Comparison of ENCODE assay signal across 1 cellular context in the genomic region with DNA sequence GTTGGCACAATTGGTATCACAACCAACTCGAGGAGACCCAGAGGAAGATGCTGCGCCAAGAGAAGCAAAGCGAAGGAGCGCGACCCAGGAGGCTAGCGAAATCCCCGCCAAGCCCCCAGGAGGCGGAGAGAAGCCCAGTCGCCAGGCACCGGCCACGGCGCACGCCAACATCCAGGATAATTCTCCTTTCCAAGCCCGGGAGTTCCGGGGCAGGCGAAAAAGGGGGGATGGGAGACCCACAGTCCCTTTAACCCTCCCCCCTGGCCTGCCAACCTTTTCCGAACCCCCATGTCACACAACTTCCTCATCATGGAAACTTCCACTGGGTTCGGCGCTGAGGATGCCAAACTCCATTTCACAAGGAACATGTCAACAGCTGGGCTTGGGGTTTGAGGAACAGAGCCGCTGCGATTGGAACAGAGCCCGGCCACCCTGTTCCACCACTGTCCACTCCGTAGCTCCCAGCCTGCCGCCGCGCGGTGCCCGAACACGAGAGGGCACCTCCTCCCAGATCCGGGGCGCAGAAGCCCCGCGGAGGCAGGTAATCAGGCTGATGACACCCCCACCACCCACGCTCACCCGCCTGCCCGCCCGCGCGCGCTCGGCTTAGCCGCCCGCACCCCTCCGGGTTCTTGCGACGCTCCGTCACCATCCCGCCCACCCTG.
TF ChIP-seq lines count a peak whose summit lies in the region.

No MANE protein-coding gene starts in this region.

TF ChIP-seq in HEK293, 187 proteins besides CTCF, POLR2A, EP300 and RAD21 (continued from another document and continues in another):
- TF ChIP-seq, protein P1, sequence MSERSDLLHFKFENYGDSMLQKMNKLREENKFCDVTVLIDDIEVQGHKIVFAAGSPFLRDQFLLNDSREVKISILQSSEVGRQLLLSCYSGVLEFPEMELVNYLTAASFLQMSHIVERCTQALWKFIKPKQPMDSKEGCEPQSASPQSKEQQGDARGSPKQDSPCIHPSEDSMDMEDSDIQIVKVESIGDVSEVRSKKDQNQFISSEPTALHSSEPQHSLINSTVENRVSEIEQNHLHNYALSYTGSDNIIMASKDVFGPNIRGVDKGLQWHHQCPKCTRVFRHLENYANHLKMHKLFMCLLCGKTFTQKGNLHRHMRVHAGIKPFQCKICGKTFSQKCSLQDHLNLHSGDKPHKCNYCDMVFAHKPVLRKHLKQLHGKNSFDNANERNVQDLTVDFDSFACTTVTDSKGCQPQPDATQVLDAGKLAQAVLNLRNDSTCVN (tag by site-specific recombination; optimal IDR thresholded peaks at IDR 0.05) = peak; percentile 92
- no peak for TF ChIP-seq ZNF776 (tag by site-specific recombination; IDR thresholded peaks at IDR 0.05; ENCODE audit: borderline replicate concordance)
- TF ChIP-seq FEZF1 (tag by site-specific recombination; IDR thresholded peaks at IDR 0.05) = no peak
- TF ChIP-seq ZFP69B (tag by site-specific recombination; IDR thresholded peaks at IDR 0.05) = 0 out of 2 replicates have a peak, but pooled peaks have one; percentile 27
- no peak for TF ChIP-seq ZNF433 (tag by site-specific recombination; IDR thresholded peaks at IDR 0.05; ENCODE audit: low read depth)
- no peak; the same call in 1 of the 2 replicates for TF ChIP-seq BCL11B (tag by site-specific recombination; IDR thresholded peaks at IDR 0.05; ENCODE audit: low read depth)
- no peak for TF ChIP-seq ZNF416 (tag by site-specific recombination; IDR thresholded peaks at IDR 0.05)
- TF ChIP-seq ZBTB7A (tag by site-specific recombination; IDR thresholded peaks at IDR 0.05; ENCODE audit: low read depth) = peak; percentile 48; the same call in 1 of the 2 replicates
- no peak for TF ChIP-seq ZFP3 (tag by site-specific recombination; IDR thresholded peaks at IDR 0.05; ENCODE audit: low read depth)
- TF ChIP-seq SCRT2 (tag by site-specific recombination; IDR thresholded peaks at IDR 0.05) = peak; percentile 66
- TF ChIP-seq ZNF426 (tag by site-specific recombination; IDR thresholded peaks at IDR 0.05) = no peak
- no peak for TF ChIP-seq SALL2 (tag by site-specific recombination; IDR thresholded peaks at IDR 0.05; ENCODE audit: borderline replicate concordance)
- no peak for TF ChIP-seq ZNF157 (tag by site-specific recombination; IDR thresholded peaks at IDR 0.05)
- TF ChIP-seq ZNF335 (tag by site-specific recombination; conservative IDR thresholded peaks at IDR 0.05) = peak; percentile 82
- TF ChIP-seq WT1 (tag by site-specific recombination; IDR thresholded peaks at IDR 0.05) = no peak
- no peak for TF ChIP-seq KLF8 (tag by site-specific recombination; IDR thresholded peaks at IDR 0.05)
- no peak for TF ChIP-seq ZNF274 (IDR thresholded peaks at IDR 0.05; ENCODE audit: low read length)
- TF ChIP-seq ZNF274 (tag by site-specific recombination; IDR thresholded peaks at IDR 0.05; ENCODE audit: borderline replicate concordance) = no peak
- TF ChIP-seq, protein P2, sequence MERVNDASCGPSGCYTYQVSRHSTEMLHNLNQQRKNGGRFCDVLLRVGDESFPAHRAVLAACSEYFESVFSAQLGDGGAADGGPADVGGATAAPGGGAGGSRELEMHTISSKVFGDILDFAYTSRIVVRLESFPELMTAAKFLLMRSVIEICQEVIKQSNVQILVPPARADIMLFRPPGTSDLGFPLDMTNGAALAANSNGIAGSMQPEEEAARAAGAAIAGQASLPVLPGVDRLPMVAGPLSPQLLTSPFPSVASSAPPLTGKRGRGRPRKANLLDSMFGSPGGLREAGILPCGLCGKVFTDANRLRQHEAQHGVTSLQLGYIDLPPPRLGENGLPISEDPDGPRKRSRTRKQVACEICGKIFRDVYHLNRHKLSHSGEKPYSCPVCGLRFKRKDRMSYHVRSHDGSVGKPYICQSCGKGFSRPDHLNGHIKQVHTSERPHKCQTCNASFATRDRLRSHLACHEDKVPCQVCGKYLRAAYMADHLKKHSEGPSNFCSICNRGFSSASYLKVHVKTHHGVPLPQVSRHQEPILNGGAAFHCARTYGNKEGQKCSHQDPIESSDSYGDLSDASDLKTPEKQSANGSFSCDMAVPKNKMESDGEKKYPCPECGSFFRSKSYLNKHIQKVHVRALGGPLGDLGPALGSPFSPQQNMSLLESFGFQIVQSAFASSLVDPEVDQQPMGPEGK (tag by site-specific recombination; IDR thresholded peaks at IDR 0.05) = peak; percentile 61
- TF ChIP-seq ZNF221 (tag by site-specific recombination; IDR thresholded peaks at IDR 0.05; ENCODE audit: borderline replicate concordance) = no peak
- no peak for TF ChIP-seq ZNF624 (tag by site-specific recombination; IDR thresholded peaks at IDR 0.05)
- no peak for TF ChIP-seq OSR2 (tag by site-specific recombination; IDR thresholded peaks at IDR 0.05)
- TF ChIP-seq, protein P3, sequence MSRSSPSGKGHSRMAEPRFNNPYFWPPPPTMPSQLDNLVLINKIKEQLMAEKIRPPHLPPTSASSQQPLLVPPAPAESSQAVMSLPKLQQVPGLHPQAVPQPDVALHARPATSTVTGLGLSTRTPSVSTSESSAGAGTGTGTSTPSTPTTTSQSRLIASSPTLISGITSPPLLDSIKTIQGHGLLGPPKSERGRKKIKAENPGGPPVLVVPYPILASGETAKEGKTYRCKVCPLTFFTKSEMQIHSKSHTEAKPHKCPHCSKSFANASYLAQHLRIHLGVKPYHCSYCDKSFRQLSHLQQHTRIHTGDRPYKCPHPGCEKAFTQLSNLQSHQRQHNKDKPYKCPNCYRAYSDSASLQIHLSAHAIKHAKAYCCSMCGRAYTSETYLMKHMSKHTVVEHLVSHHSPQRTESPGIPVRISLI (tag by site-specific recombination; IDR thresholded peaks at IDR 0.05) = no peak
- TF ChIP-seq ZBTB8A (tag by site-specific recombination; IDR thresholded peaks at IDR 0.05) = no peak
- no peak for TF ChIP-seq MYNN (tag by site-specific recombination; IDR thresholded peaks at IDR 0.05; ENCODE audit: borderline replicate concordance)
- TF ChIP-seq, protein P4, sequence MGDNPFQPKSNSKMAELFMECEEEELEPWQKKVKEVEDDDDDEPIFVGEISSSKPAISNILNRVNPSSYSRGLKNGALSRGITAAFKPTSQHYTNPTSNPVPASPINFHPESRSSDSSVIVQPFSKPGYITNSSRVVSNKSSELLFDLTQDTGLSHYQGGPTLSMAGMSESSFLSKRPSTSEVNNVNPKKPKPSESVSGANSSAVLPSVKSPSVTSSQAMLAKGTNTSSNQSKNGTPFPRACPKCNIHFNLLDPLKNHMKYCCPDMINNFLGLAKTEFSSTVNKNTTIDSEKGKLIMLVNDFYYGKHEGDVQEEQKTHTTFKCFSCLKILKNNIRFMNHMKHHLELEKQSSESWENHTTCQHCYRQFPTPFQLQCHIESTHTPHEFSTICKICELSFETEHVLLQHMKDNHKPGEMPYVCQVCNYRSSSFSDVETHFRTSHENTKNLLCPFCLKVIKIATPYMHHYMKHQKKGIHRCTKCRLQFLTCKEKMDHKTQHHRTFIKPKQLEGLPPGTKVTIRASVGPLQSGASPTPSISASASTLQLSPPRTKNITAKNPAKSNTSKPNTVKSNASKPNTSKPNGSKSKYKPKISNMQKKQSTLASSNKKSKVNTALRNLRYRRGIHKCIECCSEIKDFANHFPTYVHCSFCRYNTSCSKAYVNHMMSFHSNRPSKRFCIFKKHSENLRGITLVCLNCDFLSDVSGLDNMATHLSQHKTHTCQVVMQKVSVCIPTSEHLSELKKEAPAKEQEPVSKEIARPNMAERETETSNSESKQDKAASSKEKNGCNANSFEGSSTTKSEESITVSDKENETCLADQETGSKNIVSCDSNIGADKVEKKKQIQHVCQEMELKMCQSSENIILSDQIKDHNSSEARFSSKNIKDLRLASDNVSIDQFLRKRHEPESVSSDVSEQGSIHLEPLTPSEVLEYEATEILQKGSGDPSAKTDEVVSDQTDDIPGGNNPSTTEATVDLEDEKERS (tag by site-specific recombination; IDR thresholded peaks at IDR 0.05) = no peak
- TF ChIP-seq ZNF837 (tag by site-specific recombination; IDR thresholded peaks at IDR 0.05) = no peak
- no peak for TF ChIP-seq ZNF121 (tag by site-specific recombination; IDR thresholded peaks at IDR 0.05)
- TF ChIP-seq, protein P5, sequence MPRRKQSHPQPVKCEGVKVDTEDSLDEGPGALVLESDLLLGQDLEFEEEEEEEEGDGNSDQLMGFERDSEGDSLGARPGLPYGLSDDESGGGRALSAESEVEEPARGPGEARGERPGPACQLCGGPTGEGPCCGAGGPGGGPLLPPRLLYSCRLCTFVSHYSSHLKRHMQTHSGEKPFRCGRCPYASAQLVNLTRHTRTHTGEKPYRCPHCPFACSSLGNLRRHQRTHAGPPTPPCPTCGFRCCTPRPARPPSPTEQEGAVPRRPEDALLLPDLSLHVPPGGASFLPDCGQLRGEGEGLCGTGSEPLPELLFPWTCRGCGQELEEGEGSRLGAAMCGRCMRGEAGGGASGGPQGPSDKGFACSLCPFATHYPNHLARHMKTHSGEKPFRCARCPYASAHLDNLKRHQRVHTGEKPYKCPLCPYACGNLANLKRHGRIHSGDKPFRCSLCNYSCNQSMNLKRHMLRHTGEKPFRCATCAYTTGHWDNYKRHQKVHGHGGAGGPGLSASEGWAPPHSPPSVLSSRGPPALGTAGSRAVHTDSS (tag by site-specific recombination; IDR thresholded peaks at IDR 0.05) = 0 out of 2 replicates have a peak, but pooled peaks have one; percentile 8
- no peak for TF ChIP-seq ZNF701 (tag by site-specific recombination; IDR thresholded peaks at IDR 0.05)
- TF ChIP-seq ZNF514 (tag by site-specific recombination; IDR thresholded peaks at IDR 0.05) = no peak
- peak; percentile 86 for TF ChIP-seq IKZF3 (tag by site-specific recombination; IDR thresholded peaks at IDR 0.05)
- TF ChIP-seq, protein P6, sequence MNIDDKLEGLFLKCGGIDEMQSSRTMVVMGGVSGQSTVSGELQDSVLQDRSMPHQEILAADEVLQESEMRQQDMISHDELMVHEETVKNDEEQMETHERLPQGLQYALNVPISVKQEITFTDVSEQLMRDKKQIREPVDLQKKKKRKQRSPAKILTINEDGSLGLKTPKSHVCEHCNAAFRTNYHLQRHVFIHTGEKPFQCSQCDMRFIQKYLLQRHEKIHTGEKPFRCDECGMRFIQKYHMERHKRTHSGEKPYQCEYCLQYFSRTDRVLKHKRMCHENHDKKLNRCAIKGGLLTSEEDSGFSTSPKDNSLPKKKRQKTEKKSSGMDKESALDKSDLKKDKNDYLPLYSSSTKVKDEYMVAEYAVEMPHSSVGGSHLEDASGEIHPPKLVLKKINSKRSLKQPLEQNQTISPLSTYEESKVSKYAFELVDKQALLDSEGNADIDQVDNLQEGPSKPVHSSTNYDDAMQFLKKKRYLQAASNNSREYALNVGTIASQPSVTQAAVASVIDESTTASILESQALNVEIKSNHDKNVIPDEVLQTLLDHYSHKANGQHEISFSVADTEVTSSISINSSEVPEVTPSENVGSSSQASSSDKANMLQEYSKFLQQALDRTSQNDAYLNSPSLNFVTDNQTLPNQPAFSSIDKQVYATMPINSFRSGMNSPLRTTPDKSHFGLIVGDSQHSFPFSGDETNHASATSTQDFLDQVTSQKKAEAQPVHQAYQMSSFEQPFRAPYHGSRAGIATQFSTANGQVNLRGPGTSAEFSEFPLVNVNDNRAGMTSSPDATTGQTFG (tag by site-specific recombination; IDR thresholded peaks at IDR 0.05; ENCODE audit: borderline replicate concordance) = no peak
- no peak; the same call in 1 of the 2 replicates for TF ChIP-seq ZNF133 (tag by site-specific recombination; IDR thresholded peaks at IDR 0.05)
- TF ChIP-seq ZSCAN30 (tag by site-specific recombination; IDR thresholded peaks at IDR 0.05) = no peak
- no peak for TF ChIP-seq ZNF48 (tag by site-specific recombination; IDR thresholded peaks at IDR 0.05)
- no peak for TF ChIP-seq ZNF677 (tag by site-specific recombination; IDR thresholded peaks at IDR 0.05)
- TF ChIP-seq TCF7L2 (IDR thresholded peaks at IDR 0.05; ENCODE audit: borderline replicate concordance, low read depth, low read length) = no peak
- peak; percentile 57; the same call in 1 of the 2 replicates for TF ChIP-seq ZNF76 (tag by site-specific recombination; IDR thresholded peaks at IDR 0.05; ENCODE audit: borderline replicate concordance, low read depth)
- TF ChIP-seq, protein P7, sequence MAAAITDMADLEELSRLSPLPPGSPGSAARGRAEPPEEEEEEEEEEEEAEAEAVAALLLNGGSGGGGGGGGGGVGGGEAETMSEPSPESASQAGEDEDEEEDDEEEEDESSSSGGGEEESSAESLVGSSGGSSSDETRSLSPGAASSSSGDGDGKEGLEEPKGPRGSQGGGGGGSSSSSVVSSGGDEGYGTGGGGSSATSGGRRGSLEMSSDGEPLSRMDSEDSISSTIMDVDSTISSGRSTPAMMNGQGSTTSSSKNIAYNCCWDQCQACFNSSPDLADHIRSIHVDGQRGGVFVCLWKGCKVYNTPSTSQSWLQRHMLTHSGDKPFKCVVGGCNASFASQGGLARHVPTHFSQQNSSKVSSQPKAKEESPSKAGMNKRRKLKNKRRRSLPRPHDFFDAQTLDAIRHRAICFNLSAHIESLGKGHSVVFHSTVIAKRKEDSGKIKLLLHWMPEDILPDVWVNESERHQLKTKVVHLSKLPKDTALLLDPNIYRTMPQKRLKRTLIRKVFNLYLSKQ (tag by site-specific recombination; IDR thresholded peaks at IDR 0.05; ENCODE audit: borderline replicate concordance) = no peak
- no peak for TF ChIP-seq ZNF571 (tag by site-specific recombination; IDR thresholded peaks at IDR 0.05)
- no peak for TF ChIP-seq TRIM28 (IDR thresholded peaks at IDR 0.05; ENCODE audit: borderline replicate concordance, low read length)
- TF ChIP-seq PRDM1 (tag by site-specific recombination; IDR thresholded peaks at IDR 0.05) = no peak
- TF ChIP-seq ZBTB20 (tag by site-specific recombination; IDR thresholded peaks at IDR 0.05) = peak; percentile 99
- TF ChIP-seq KLF16 (tag by site-specific recombination; IDR thresholded peaks at IDR 0.05) = peak; percentile 47; the same call in 1 of the 2 replicates
- TF ChIP-seq, protein P8, sequence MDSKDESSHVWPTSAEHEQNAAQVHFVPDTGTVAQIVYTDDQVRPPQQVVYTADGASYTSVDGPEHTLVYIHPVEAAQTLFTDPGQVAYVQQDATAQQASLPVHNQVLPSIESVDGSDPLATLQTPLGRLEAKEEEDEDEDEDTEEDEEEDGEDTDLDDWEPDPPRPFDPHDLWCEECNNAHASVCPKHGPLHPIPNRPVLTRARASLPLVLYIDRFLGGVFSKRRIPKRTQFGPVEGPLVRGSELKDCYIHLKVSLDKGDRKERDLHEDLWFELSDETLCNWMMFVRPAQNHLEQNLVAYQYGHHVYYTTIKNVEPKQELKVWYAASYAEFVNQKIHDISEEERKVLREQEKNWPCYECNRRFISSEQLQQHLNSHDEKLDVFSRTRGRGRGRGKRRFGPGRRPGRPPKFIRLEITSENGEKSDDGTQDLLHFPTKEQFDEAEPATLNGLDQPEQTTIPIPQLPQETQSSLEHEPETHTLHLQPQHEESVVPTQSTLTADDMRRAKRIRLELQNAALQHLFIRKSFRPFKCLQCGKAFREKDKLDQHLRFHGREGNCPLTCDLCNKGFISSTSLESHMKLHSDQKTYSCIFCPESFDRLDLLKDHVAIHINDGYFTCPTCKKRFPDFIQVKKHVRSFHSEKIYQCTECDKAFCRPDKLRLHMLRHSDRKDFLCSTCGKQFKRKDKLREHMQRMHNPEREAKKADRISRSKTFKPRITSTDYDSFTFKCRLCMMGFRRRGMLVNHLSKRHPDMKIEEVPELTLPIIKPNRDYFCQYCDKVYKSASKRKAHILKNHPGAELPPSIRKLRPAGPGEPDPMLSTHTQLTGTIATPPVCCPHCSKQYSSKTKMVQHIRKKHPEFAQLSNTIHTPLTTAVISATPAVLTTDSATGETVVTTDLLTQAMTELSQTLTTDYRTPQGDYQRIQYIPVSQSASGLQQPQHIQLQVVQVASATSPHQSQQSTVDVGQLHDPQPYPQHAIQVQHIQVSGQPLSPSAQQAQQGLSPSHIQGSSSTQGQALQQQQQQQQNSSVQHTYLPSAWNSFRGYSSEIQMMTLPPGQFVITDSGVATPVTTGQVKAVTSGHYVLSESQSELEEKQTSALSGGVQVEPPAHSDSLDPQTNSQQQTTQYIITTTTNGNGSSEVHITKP (tag by site-specific recombination; IDR thresholded peaks at IDR 0.05) = peak; percentile 99
- no peak for TF ChIP-seq BCL11A (tag by site-specific recombination; IDR thresholded peaks at IDR 0.05; ENCODE audit: low read depth)
